In the genomic region with DNA sequence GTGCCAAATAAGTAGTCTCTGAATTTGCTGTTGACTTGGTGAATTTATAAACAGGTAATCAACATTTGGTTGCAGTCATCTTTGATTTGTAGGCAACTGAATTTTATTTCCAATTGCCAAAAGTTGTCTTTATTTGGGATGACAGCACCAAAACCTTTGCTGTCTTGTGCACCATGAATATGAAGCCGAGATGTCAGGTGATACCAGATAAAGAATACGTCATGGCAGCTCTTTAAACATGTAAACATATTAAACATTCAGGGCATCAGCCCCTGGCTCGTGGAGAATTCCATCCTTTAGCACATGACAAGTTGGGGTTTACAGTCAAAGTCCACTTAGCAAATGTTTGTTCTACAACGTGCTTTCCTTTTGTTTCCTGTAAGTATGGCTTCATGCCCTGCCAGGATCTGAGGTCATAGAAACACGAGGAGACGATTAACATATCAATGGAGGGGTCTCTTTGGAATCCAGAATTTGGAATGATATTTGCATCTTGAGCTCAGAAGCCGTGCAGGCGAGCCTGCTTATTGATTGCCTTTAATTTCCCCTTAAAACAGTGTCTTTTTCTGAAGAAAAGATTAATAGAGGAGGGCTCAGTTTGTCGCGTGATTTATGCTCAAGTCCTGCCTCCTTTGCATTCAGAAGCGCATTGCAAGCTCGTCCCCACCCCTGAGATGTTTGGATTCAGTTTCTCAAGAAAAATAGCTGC, we compare ENCODE assay signal across 10 cellular contexts.
A peak's percentile ranks its signal among the peaks of the same experiment; 100 is the strongest.
DNase-seq lines count a peak whose midpoint lies in the region; ATAC-seq and TF ChIP-seq lines count a peak whose summit lies in the region.
"Had no signal": no experiment of that assay in that cellular context is flagged by ENCODE, and none has a peak within 500 bp of the region (broad histone marks: within the 10 kb centered on the region; RNA-seq: fewer than 3 reads in every experiment).

No MANE protein-coding gene starts in this region.

- WGBS in mammary epithelial cell (ENCODE audit: low coverage, missing lambda C conversion rate): 69% methylated on average over 12 of the region's 12 CpGs

- no peaks in the 10 kb centered on the region for H3K9me3 ChIP-seq in breast epithelium
- no peaks in the 10 kb centered on the region for H3K9me3 ChIP-seq in mammary epithelial cell (replicated peaks; ENCODE audit: insufficient read depth, low read length)
- no peaks in the 10 kb centered on the region for H3K9me3 ChIP-seq in adipocyte (ENCODE audit: control insufficient read depth, low read length)
- H3K9me3 ChIP-seq in upper lobe of right lung: no peaks in the 10 kb centered on the region

- H3K4me1 ChIP-seq in breast epithelium (no peaks in the 10 kb centered on the region), mammary epithelial cell (ENCODE audit: insufficient read depth, low read length) (no peaks in the 10 kb centered on the region), adipocyte (ENCODE audit: control insufficient read depth, insufficient read depth, low read length) (peaks cover 8% of the 10 kb centered on the region), upper lobe of right lung (no peaks in the 10 kb centered on the region)

- H3K79me2 ChIP-seq in mammary epithelial cell (ENCODE audit: insufficient read depth, low read length): no peaks in the 10 kb centered on the region

- no peaks in the 10 kb centered on the region for H4K20me1 ChIP-seq in mammary epithelial cell (ENCODE audit: insufficient read depth, low read length)

- no peak for TF ChIP-seq POLR2A in breast epithelium (IDR thresholded peaks at IDR 0.05)

- H3K9ac ChIP-seq in mammary epithelial cell (ENCODE audit: insufficient read depth, low read length) (no peak overlapping the region), adipocyte (ENCODE audit: low read length) (peak overlapping the region; percentile 67)

- dilution Hi-C loops in mammary epithelial cell (cut with HindIII; ENCODE audit: low sequenced_read_pairs): loop anchor here (25.0 kb wide), 2 partner anchors 148 to 177 kb away; a partner anchor contains a TSS

- H3K36me3 ChIP-seq in breast epithelium: no peaks in the 10 kb centered on the region
- H3K36me3 ChIP-seq in mammary epithelial cell (ENCODE audit: insufficient read depth, low read length): no peaks in the 10 kb centered on the region
- no peaks in the 10 kb centered on the region for H3K36me3 ChIP-seq in adipocyte (ENCODE audit: control insufficient read depth, insufficient read depth, low read length, severe bottlenecking)
- H3K36me3 ChIP-seq in upper lobe of right lung: no peaks in the 10 kb centered on the region

- no peak overlapping the region for H2AFZ ChIP-seq in mammary epithelial cell (ENCODE audit: low read depth, low read length)

- H3K4me3 ChIP-seq in breast epithelium (peak overlapping the region in 1 of 3 donors; percentile 9), mammary epithelial cell (replicated peaks in 1 of 3; ENCODE audit: insufficient read depth in 1 of 3, low read depth in 2 of 3, low read length in 3 of 3) (no peak overlapping the region), adipocyte (ENCODE audit: low read length) (peak overlapping the region; percentile 72), upper lobe of right lung (no peak overlapping the region)

- TF ChIP-seq CTCF in breast epithelium (IDR thresholded peaks at IDR 0.05): no peak
- no peak for TF ChIP-seq CTCF in mammary epithelial cell (conservative IDR thresholded peaks at IDR 0.05 in 1 of 2, IDR thresholded peaks at IDR 0.05 in 1 of 2; ENCODE audit: extremely low read depth in 1 of 2, insufficient read depth in 1 of 2, low read depth in 1 of 2, low read length in 2 of 2)
- TF ChIP-seq CTCF in upper lobe of right lung (IDR thresholded peaks at IDR 0.05): no peak

- no peak overlapping the region for H3K4me2 ChIP-seq in mammary epithelial cell (ENCODE audit: insufficient read depth, low read depth, low read length)

- CTCF ChIA-PET in mammary epithelial cell (lab: Charles Lee; ENCODE audit: low non-redundant PET): no interaction called here

- H3K27me3 ChIP-seq in breast epithelium (no peaks in the 10 kb centered on the region), mammary epithelial cell (ENCODE audit: insufficient read depth, low read length) (no peaks in the 10 kb centered on the region), adipocyte (replicated peaks; ENCODE audit: control insufficient read depth, insufficient read depth, low read length) (no peaks in the 10 kb centered on the region), upper lobe of right lung (no peaks in the 10 kb centered on the region)

- peak overlapping the region; percentile 46 to 48 for H3K27ac ChIP-seq in breast epithelium
- H3K27ac ChIP-seq in mammary epithelial cell (ENCODE audit: insufficient read depth, low read depth, low read length): no peak overlapping the region
- no peak overlapping the region for H3K27ac ChIP-seq in upper lobe of right lung

- no TSS peak for BruUV-seq in mammary epithelial cell (replicated peaks; lab: Mats Ljungman, UMichigan)

- in situ Hi-C loops in mammary epithelial cell (cut with MboI; ENCODE audit: low sequenced_read_pairs in 2 of 2): loop anchor here in 1 of 2 donors (25.0 kb wide), 1 partner anchor 148 kb away; no protein-coding TSS in a partner anchor

- ATAC-seq in upper lobe of right lung: peak; percentile 43

- no peak for DNase-seq in breast epithelium (ENCODE audit: low spot score in 2 of 2)
- no peak for DNase-seq in mammary epithelial cell
- DNase-seq in adipocyte (ENCODE audit: low read depth): peak; percentile 68
- peak; percentile 59 for DNase-seq in kidney tubule cell (ENCODE audit: low spot score)
- no peak for DNase-seq in upper lobe of right lung
- DNase-seq in activated gamma-delta T cell treated with Interleukin-2 at 50 U/mL for 16 hours: no peak
- DNase-seq in central memory CD4-positive, alpha-beta T cell: no peak
- no peak for DNase-seq in HPDE6-E6E7 (ENCODE audit: extremely low spot score)
- DNase-seq: activated CD4-positive, alpha-beta memory T cell treated with anti-CD3 and anti-CD28 coated beads, Interleukin-2, amount 10 ng/mL, durations not matched to agents 7 days and 5 days; erythroblast had no signal

- intact Hi-C loops in breast epithelium (cut with DNase I; ENCODE audit: low total_unique reads) (loop anchor here (5.0 kb wide), 1 partner anchor 563 kb away; no protein-coding TSS in a partner anchor), mammary epithelial cell (cut with micrococcal nuclease) (no loop called here), upper lobe of right lung (cut with DNase I) (no loop called here)

Comparison
In these comparisons a context has a peak if more than half of its experiments do, and no peak if none do; other contexts are left out.
1. H3K27ac ChIP-seq: peak in breast epithelium (2 of 2); none in mammary epithelial cell (single experiment) and upper lobe of right lung (single experiment).
2. DNase-seq: peak in adipocyte (single experiment) and kidney tubule cell (single experiment); none in breast epithelium (0 of 2), mammary epithelial cell (single experiment), upper lobe of right lung (single experiment), activated gamma-delta T cell treated with Interleukin-2 at 50 U/mL for 16 hours (single experiment), central memory CD4-positive, alpha-beta T cell (single experiment) and HPDE6-E6E7 (single experiment).